18 cellular contexts compared by ENCODE assay signal in the genomic region with DNA sequence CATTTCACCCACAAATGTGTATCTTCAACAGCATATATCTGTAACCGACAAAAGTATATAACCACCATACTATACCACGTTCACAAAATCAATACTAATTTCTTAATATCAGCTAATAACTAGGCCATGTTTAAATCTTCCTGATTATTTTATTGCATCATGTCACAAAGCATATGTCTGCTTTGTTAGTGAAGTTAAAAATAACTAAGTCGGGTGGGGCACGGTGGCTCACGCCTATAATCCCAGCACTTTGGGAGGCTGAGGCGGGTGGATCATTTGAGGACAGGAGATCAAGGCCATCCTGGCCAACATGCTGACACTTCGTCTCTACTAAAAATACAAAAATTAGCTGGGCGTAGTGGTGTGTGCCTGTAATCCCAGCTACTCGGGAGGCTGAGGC.
"Had no signal": no experiment of that assay in that cellular context is flagged by ENCODE, and none has a peak within 500 bp of the region (broad histone marks: within the 10 kb centered on the region; RNA-seq: fewer than 3 reads in every experiment).

No MANE protein-coding gene starts in this region.

- H3K27ac ChIP-seq: hepatocyte, psoas muscle, right lobe of liver, skin epidermis had no signal

- H3K27me3 ChIP-seq: hepatocyte, right lobe of liver had no signal

- DNase-seq: effector memory CD8-positive, alpha-beta T cell; foreskin melanocyte; head of caudate nucleus; kidney; left cardiac atrium; left ventricle myocardium superior; mesenchymal stem cell; naive B cell; psoas muscle; retina; right lobe of liver; stimulated activated CD4-positive, alpha-beta T cell treated with anti-CD3 and anti-CD28 coated beads, Interleukin-12 subunit alpha, Interleukin-12 subunit beta, amount 100 ng/mL, for 4 hours; stimulated activated naive CD4-positive, alpha-beta T cell; trophoblast cell had no signal

- FAIRE-seq: colon, kidney had no signal

- H3K9me3 ChIP-seq: psoas muscle, right lobe of liver had no signal

- H3K4me2 ChIP-seq: hepatocyte had no signal

- H2AFZ ChIP-seq: hepatocyte had no signal

- H3K4me1 ChIP-seq: psoas muscle had no signal

- H3K4me3 ChIP-seq: hepatocyte, lung, psoas muscle, right lobe of liver, skin epidermis had no signal

- ATAC-seq: effector memory CD8-positive, alpha-beta T cell; left cardiac atrium; left ventricle myocardium superior; psoas muscle; right lobe of liver had no signal

- H3K79me2 ChIP-seq: hepatocyte had no signal
